Comparison of ENCODE assay signal across 35 cellular contexts in the genomic region with DNA sequence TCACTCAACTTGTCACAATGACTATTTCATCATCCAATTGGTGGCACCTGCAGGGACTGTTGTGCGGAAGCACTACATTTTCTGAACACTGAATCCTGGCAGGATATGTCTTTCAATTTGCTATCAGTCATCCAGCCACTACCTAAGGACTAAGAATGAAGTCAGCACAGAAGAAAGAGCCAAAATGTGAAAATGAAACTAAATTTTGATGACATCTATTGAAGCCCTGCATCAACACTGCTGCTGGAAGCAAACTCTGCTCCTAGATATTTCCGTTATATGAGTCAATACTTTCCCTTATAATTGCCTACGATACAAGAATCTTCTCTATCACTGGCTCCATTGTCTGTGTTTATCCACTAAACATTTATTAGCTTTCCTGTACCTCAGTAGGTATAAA.
"Had no signal": no experiment of that assay in that cellular context is flagged by ENCODE, and none has a peak within 500 bp of the region (broad histone marks: within the 10 kb centered on the region; RNA-seq: fewer than 3 reads in every experiment).

No MANE protein-coding gene starts in this region.

- H3K4me3 Mint-ChIP-seq: activated CD8-positive, alpha-beta memory T cell treated with anti-CD3 and anti-CD28 coated beads, Interleukin-2, amount 10 ng/mL, durations not matched to agents 7 days and 5 days; activated CD8-positive, alpha-beta T cell treated with anti-CD3 and anti-CD28 coated beads, Interleukin-2, amount 10 ng/mL, durations not matched to agents 7 days and 5 days; activated naive CD4-positive, alpha-beta T cell treated with anti-CD3 and anti-CD28 coated beads for 36 hours; activated naive CD4-positive, alpha-beta T cell treated with anti-CD3 and anti-CD28 coated beads, Interleukin-2, amount 50 U/mL, for 24 hours; activated naive CD8-positive, alpha-beta T cell treated with anti-CD3 and anti-CD28 coated beads for 36 hours; activated naive CD8-positive, alpha-beta T cell treated with anti-CD3 and anti-CD28 coated beads, Interleukin-2, amount 50 U/mL, for 24 hours; activated T-helper 1 cell treated with anti-CD3 and anti-CD28 coated beads, Interleukin-12 subunit alpha, Interleukin-12 subunit beta, Interleukin-2, Interleukin-4 antibody, amounts not matched to agents 30 ng/mL and 10 ng/mL and 1 ng/mL, durations not matched to agents 14 hours and 24 hours and 36 hours; WTC11 had no signal

- H3K9me3 ChIP-seq: adrenal gland, ascending aorta, esophagus squamous epithelium, gastroesophageal sphincter had no signal

- FAIRE-seq: bronchial epithelial cell, colon, endometrium, endothelial cell of umbilical vein had no signal

- DNase-seq: activated CD4-positive, alpha-beta T cell treated with anti-CD3 and anti-CD28 coated beads for 1 hour; activated CD4-positive, alpha-beta T cell treated with anti-CD3 and anti-CD28 coated beads for 48 hours; activated CD4-positive, alpha-beta T cell treated with anti-CD3 and anti-CD28 coated beads, Interleukin-2, amount 50 U/mL, for 1 hour; activated CD4-positive, alpha-beta T cell treated with anti-CD3 and anti-CD28 coated beads, Interleukin-2, amount 50 U/mL, for 48 hours; activated CD8-positive, alpha-beta memory T cell treated with anti-CD3 and anti-CD28 coated beads, Interleukin-2, amount 10 ng/mL, durations not matched to agents 7 days and 5 days; activated CD8-positive, alpha-beta memory T cell treated with anti-CD3 and anti-CD28 coated beads, Interleukin-2, amount 50 U/mL, for 4 hours; activated CD8-positive, alpha-beta T cell treated with anti-CD3 and anti-CD28 coated beads, Interleukin-2, amount 10 ng/mL, durations not matched to agents 7 days and 5 days; activated effector memory CD4-positive, alpha-beta T cell treated with anti-CD3 and anti-CD28 coated beads, Interleukin-2, amount 50 U/mL, for 16 hours; activated naive CD4-positive, alpha-beta T cell treated with anti-CD3 and anti-CD28 coated beads for 36 hours; activated naive CD8-positive, alpha-beta T cell treated with anti-CD3 and anti-CD28 coated beads for 36 hours; activated naive CD8-positive, alpha-beta T cell treated with anti-CD3 and anti-CD28 coated beads, Interleukin-2, amount 50 U/mL, for 24 hours; activated T-cell treated with anti-CD3 and anti-CD28 coated beads, Interleukin-2, amount 50 U/mL, for 1 hour; activated T-cell treated with anti-CD3 and anti-CD28 coated beads, Interleukin-2, amount 50 U/mL, for 48 hours; adrenal gland; amygdala; brain microvascular endothelial cell; cortex of kidney; effector CD8-positive, alpha-beta T cell; esophagus squamous epithelium; foreskin melanocyte; heart right ventricle; T-helper 2 cell had no signal

- H3K27me3 Mint-ChIP-seq: activated CD8-positive, alpha-beta memory T cell treated with anti-CD3 and anti-CD28 coated beads, Interleukin-2, amount 10 ng/mL, durations not matched to agents 7 days and 5 days; activated naive CD4-positive, alpha-beta T cell treated with anti-CD3 and anti-CD28 coated beads, Interleukin-2, amount 50 U/mL, for 24 hours; activated naive CD8-positive, alpha-beta T cell treated with anti-CD3 and anti-CD28 coated beads for 36 hours; activated naive CD8-positive, alpha-beta T cell treated with anti-CD3 and anti-CD28 coated beads, Interleukin-2, amount 50 U/mL, for 24 hours had no signal

- H3K4me3 ChIP-seq: adrenal gland, ascending aorta, esophagus squamous epithelium, gastroesophageal sphincter, heart right ventricle, hepatocyte had no signal

- ATAC-seq: activated CD8-positive, alpha-beta memory T cell treated with anti-CD3 and anti-CD28 coated beads, Interleukin-2, amount 10 ng/mL, durations not matched to agents 7 days and 5 days; activated CD8-positive, alpha-beta T cell treated with anti-CD3 and anti-CD28 coated beads, Interleukin-2, amount 10 ng/mL, durations not matched to agents 7 days and 5 days; activated naive CD8-positive, alpha-beta T cell treated with anti-CD3 and anti-CD28 coated beads, Interleukin-2, amount 50 U/mL, for 24 hours; gastroesophageal sphincter; heart right ventricle; WTC11 had no signal

- H2AFZ ChIP-seq: hepatocyte had no signal

- H3K79me2 ChIP-seq: hepatocyte had no signal

- H3K4me1 Mint-ChIP-seq: activated CD8-positive, alpha-beta memory T cell treated with anti-CD3 and anti-CD28 coated beads, Interleukin-2, amount 10 ng/mL, durations not matched to agents 7 days and 5 days; activated naive CD4-positive, alpha-beta T cell treated with anti-CD3 and anti-CD28 coated beads, Interleukin-2, amount 50 U/mL, for 24 hours; activated naive CD8-positive, alpha-beta T cell treated with anti-CD3 and anti-CD28 coated beads for 36 hours; activated naive CD8-positive, alpha-beta T cell treated with anti-CD3 and anti-CD28 coated beads, Interleukin-2, amount 50 U/mL, for 24 hours had no signal

- H3K36me3 ChIP-seq: adrenal gland, ascending aorta, brain microvascular endothelial cell, esophagus squamous epithelium, gastroesophageal sphincter, heart right ventricle had no signal

- H3K27ac Mint-ChIP-seq: activated CD8-positive, alpha-beta memory T cell treated with anti-CD3 and anti-CD28 coated beads, Interleukin-2, amount 10 ng/mL, durations not matched to agents 7 days and 5 days; activated CD8-positive, alpha-beta T cell treated with anti-CD3 and anti-CD28 coated beads, Interleukin-2, amount 10 ng/mL, durations not matched to agents 7 days and 5 days; activated naive CD4-positive, alpha-beta T cell treated with anti-CD3 and anti-CD28 coated beads for 36 hours; activated naive CD4-positive, alpha-beta T cell treated with anti-CD3 and anti-CD28 coated beads, Interleukin-2, amount 50 U/mL, for 24 hours; activated naive CD8-positive, alpha-beta T cell treated with anti-CD3 and anti-CD28 coated beads for 36 hours; activated naive CD8-positive, alpha-beta T cell treated with anti-CD3 and anti-CD28 coated beads, Interleukin-2, amount 50 U/mL, for 24 hours; activated T-helper 1 cell treated with anti-CD3 and anti-CD28 coated beads, Interleukin-12 subunit alpha, Interleukin-12 subunit beta, Interleukin-2, Interleukin-4 antibody, amounts not matched to agents 30 ng/mL and 10 ng/mL and 1 ng/mL, durations not matched to agents 14 hours and 24 hours and 36 hours; activated T-helper 2 cell treated with anti-CD3 and anti-CD28 coated beads, Interferon-gamma antibody, Interleukin-2, Interleukin-4, amounts not matched to agents 10 μg/mL and 5 μg/mL and 100 μg/mL, durations not matched to agents 14 hours and 24 hours and 36 hours; WTC11 had no signal

- H3K27ac ChIP-seq: adrenal gland, ascending aorta, brain microvascular endothelial cell, epithelial cell of prostate, esophagus squamous epithelium, gastroesophageal sphincter, heart right ventricle, hepatocyte, VCaP had no signal

- H3K4me1 ChIP-seq: adrenal gland, ascending aorta, esophagus squamous epithelium, gastroesophageal sphincter, heart right ventricle had no signal

- H3K27me3 ChIP-seq: adrenal gland, ascending aorta, brain microvascular endothelial cell, esophagus squamous epithelium, gastroesophageal sphincter, heart right ventricle, hepatocyte had no signal

- H3K4me2 ChIP-seq: hepatocyte had no signal

- H3K36me3 Mint-ChIP-seq: activated CD8-positive, alpha-beta memory T cell treated with anti-CD3 and anti-CD28 coated beads, Interleukin-2, amount 10 ng/mL, durations not matched to agents 7 days and 5 days; activated naive CD4-positive, alpha-beta T cell treated with anti-CD3 and anti-CD28 coated beads, Interleukin-2, amount 50 U/mL, for 24 hours; activated naive CD8-positive, alpha-beta T cell treated with anti-CD3 and anti-CD28 coated beads for 36 hours; WTC11 had no signal
